11 cellular contexts compared by ENCODE assay signal in genomic region chr9:79731483-79731882, GRCh38.
DNase-seq lines count a peak whose midpoint lies in the region; ATAC-seq, FAIRE-seq and TF ChIP-seq lines count a peak whose summit lies in the region.
"Had no signal": no experiment of that assay in that cellular context is flagged by ENCODE, and none has a peak within 500 bp of the region (broad histone marks: within the 10 kb centered on the region; RNA-seq: fewer than 3 reads in every experiment).

No MANE protein-coding gene starts in this region.

- H3K4me1 ChIP-seq in mesenchymal stem cell (ENCODE audit: control insufficient read depth, insufficient read depth, low read depth, low read length) (no peaks in the 10 kb centered on the region), transverse colon (no peaks in the 10 kb centered on the region)

- no peaks in the 10 kb centered on the region for H3K36me3 ChIP-seq in bronchial epithelial cell (ENCODE audit: control insufficient read depth, insufficient read depth, low read length)
- peaks cover 0 to 12% of the 10 kb centered on the region in 2 experiments for H3K36me3 ChIP-seq in mesenchymal stem cell (ENCODE audit: control insufficient read depth in 1 of 2, insufficient read depth in 2 of 2, low read depth in 1 of 2, low read length in 2 of 2)
- no peaks in the 10 kb centered on the region for H3K36me3 ChIP-seq in transverse colon

- in situ Hi-C loops in transverse colon (cut with MboI; ENCODE audit: low pct_ligation_motif_present in 1 of 4, low pct_unique_long_range_greater_than_20kb in 1 of 4, low sequenced_read_pairs in 3 of 4), result no loop called here

- no peak for TF ChIP-seq POLR2A in transverse colon (IDR thresholded peaks at IDR 0.05)

- no peak overlapping the region for H2BK15ac ChIP-seq in mesenchymal stem cell (ENCODE audit: low read depth, poor library complexity, severe bottlenecking)

- H2BK120ac ChIP-seq in mesenchymal stem cell (ENCODE audit: low read depth, low read length), result no peak overlapping the region

- H3K27me3 Mint-ChIP-seq in chondrocyte (ENCODE audit: low read depth), result no peaks in the 10 kb centered on the region

- H3K36me3 Mint-ChIP-seq in chondrocyte (ENCODE audit: low read depth), result peaks cover 31% of the 10 kb centered on the region

- H3K27ac ChIP-seq in mesenchymal stem cell (ENCODE audit: low read length, poor library complexity, severe bottlenecking) (no peak overlapping the region), transverse colon (no peak overlapping the region)

- peaks cover 1% of the 10 kb centered on the region for H3K79me1 ChIP-seq in mesenchymal stem cell (replicated peaks; ENCODE audit: low read length, poor library complexity, severe bottlenecking)

- H3K9me3 ChIP-seq in mesenchymal stem cell (ENCODE audit: control insufficient read depth, low read length) (no peaks in the 10 kb centered on the region), transverse colon (no peaks in the 10 kb centered on the region)

- H3K4me3 Mint-ChIP-seq in chondrocyte (ENCODE audit: unreplicated experiment), result no peak overlapping the region

- no peak overlapping the region for H2BK5ac ChIP-seq in mesenchymal stem cell (ENCODE audit: low read depth, low read length, poor library complexity, severe bottlenecking)

- H3K4me2 ChIP-seq in mesenchymal stem cell (ENCODE audit: low read length, poor library complexity, severe bottlenecking), result no peak overlapping the region

- DNase-seq in bronchial epithelial cell (ENCODE audit: low read depth), result peak; percentile 59
- DNase-seq in mesenteric fat pad (ENCODE audit: low spot score), result no peak
- no peak for DNase-seq in mesenchymal stem cell
- DNase-seq in transverse colon, result no peak
- DNase-seq in chondrocyte (ENCODE audit: low spot score), result no peak
- DNase-seq: COR-L47, H7, NCI-H1417 had no signal

- no peak overlapping the region for H4K8ac ChIP-seq in mesenchymal stem cell (ENCODE audit: low read length)

- ATAC-seq in GM18502 (IDR thresholded peaks at IDR 0.05; ENCODE audit: poor library complexity, unreplicated experiment), result peak; percentile 92
- ATAC-seq in GM19467 (IDR thresholded peaks at IDR 0.05; ENCODE audit: unreplicated experiment), result peak; percentile 87
- peak; percentile 74 for ATAC-seq in HG03103 (IDR thresholded peaks at IDR 0.05; ENCODE audit: low read depth, unreplicated experiment)

- H3K4me1 Mint-ChIP-seq in chondrocyte (ENCODE audit: low read depth), result no peaks in the 10 kb centered on the region

- no peak overlapping the region for H4K91ac ChIP-seq in mesenchymal stem cell (ENCODE audit: low read length)

- no peak overlapping the region for H2BK12ac ChIP-seq in mesenchymal stem cell (ENCODE audit: low read length in 2 of 2)

- intact Hi-C loops in transverse colon (cut with DNase I; ENCODE audit: low total_unique reads), result no loop called here

- TF ChIP-seq CTCF in bronchial epithelial cell (IDR thresholded peaks at IDR 0.05; ENCODE audit: insufficient read depth, low read length, severe bottlenecking) (no peak), transverse colon (IDR thresholded peaks at IDR 0.05) (no peak), chondrocyte (IDR thresholded peaks at IDR 0.05) (no peak)

- no peak overlapping the region for H3K9ac ChIP-seq in mesenchymal stem cell (ENCODE audit: low read length)

- no peak overlapping the region for H3K18ac ChIP-seq in mesenchymal stem cell (ENCODE audit: low read depth in 1 of 2, low read length in 2 of 2)

- no peak overlapping the region for H2AFZ ChIP-seq in mesenchymal stem cell (ENCODE audit: low read depth, low read length)

- no peak overlapping the region for H3K23ac ChIP-seq in mesenchymal stem cell (ENCODE audit: low read length in 2 of 2)

- no peak overlapping the region for H3K4me3 ChIP-seq in bronchial epithelial cell (ENCODE audit: low read depth, low read length)
- H3K4me3 ChIP-seq in mesenchymal stem cell (ENCODE audit: insufficient read depth in 1 of 2, low read depth in 1 of 2, low read length in 2 of 2), result no peak overlapping the region
- no peak overlapping the region for H3K4me3 ChIP-seq in transverse colon

- no peak overlapping the region for H2AK5ac ChIP-seq in mesenchymal stem cell (ENCODE audit: low read length, severe bottlenecking)

- H3K4ac ChIP-seq in mesenchymal stem cell (ENCODE audit: low read depth in 1 of 2, low read length in 2 of 2), result no peak overlapping the region

- no peak for FAIRE-seq in bronchial epithelial cell (lab: Jason Lieb, UNC)

- H3K14ac ChIP-seq in mesenchymal stem cell (ENCODE audit: low read length in 2 of 2), result no peak overlapping the region

- H3K9me3 Mint-ChIP-seq in chondrocyte (ENCODE audit: low read depth), result peaks cover 17% of the 10 kb centered on the region

- no peak for TF ChIP-seq EP300 in transverse colon (IDR thresholded peaks at IDR 0.05; ENCODE audit: low read depth)

- H3K27ac Mint-ChIP-seq in chondrocyte (ENCODE audit: unreplicated experiment), result no peak overlapping the region

- no peaks in the 10 kb centered on the region for H3K27me3 ChIP-seq in bronchial epithelial cell (ENCODE audit: control insufficient read depth, insufficient read depth, low read length)
- peaks cover 0 to 24% of the 10 kb centered on the region in 2 experiments for H3K27me3 ChIP-seq in mesenchymal stem cell (ENCODE audit: control insufficient read depth in 1 of 2, insufficient read depth in 1 of 2, low read length in 2 of 2)
- H3K27me3 ChIP-seq in transverse colon, result no peaks in the 10 kb centered on the region

- WGBS in mesenchymal stem cell, result 84% methylated on average over 3 of the region's 5 CpGs
- 57 to 59% methylated on average over 4 to 5 of the region's 5 CpGs for WGBS in transverse colon (ENCODE audit: low coverage in 1 of 2), 2 donors
